ENCODE assay signal across 1 cellular context in the genomic region with DNA sequence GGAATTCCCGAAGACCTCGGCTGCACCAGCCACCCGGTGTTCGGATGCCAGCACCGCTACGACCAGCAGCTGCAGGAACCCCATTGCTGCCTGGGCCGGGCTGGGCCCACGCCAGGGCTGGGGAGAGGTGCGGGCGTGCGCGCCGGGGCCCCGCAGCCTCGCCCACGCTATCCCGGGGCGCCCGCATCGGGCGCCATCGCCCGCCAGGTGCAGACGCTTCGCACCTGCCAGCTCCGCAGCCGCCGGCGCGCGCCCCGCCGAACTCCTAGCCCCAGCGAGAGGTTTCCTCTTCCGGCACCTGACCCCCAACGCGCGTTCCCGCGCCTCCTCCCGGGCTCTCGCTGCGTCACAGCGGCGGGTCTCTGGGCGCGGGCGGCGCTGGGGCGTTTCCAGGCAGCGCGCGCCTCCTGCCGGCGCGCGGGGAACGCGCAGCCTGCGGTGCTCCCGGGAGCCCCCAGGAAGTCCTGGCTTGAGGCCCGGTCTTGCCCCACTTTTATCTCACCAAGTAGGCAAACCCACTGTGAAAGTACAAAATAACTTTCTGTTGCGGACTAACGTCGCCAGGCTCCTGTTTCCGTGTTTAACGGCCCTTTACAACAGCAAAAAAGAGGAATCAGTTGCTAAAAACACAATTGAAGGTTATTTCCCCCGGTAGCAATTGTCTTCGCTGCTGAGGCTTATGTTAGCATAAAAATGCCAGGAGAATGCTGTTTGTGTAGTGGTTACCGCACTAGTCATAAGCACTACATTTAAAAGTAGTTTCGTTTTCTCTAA.
TF ChIP-seq lines count a peak whose summit lies in the region.

A gene with protein sequence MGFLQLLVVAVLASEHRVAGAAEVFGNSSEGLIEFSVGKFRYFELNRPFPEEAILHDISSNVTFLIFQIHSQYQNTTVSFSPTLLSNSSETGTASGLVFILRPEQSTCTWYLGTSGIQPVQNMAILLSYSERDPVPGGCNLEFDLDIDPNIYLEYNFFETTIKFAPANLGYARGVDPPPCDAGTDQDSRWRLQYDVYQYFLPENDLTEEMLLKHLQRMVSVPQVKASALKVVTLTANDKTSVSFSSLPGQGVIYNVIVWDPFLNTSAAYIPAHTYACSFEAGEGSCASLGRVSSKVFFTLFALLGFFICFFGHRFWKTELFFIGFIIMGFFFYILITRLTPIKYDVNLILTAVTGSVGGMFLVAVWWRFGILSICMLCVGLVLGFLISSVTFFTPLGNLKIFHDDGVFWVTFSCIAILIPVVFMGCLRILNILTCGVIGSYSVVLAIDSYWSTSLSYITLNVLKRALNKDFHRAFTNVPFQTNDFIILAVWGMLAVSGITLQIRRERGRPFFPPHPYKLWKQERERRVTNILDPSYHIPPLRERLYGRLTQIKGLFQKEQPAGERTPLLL (minus strand): TSS at position 300 of the 774 bp plus-strand sequence. CDS start 216 bp downstream, at position 84.

TF ChIP-seq in K562, 482 proteins besides CTCF, POLR2A, EP300 and RAD21 (continued from another document and continues in another):
- TF ChIP-seq, protein P1, sequence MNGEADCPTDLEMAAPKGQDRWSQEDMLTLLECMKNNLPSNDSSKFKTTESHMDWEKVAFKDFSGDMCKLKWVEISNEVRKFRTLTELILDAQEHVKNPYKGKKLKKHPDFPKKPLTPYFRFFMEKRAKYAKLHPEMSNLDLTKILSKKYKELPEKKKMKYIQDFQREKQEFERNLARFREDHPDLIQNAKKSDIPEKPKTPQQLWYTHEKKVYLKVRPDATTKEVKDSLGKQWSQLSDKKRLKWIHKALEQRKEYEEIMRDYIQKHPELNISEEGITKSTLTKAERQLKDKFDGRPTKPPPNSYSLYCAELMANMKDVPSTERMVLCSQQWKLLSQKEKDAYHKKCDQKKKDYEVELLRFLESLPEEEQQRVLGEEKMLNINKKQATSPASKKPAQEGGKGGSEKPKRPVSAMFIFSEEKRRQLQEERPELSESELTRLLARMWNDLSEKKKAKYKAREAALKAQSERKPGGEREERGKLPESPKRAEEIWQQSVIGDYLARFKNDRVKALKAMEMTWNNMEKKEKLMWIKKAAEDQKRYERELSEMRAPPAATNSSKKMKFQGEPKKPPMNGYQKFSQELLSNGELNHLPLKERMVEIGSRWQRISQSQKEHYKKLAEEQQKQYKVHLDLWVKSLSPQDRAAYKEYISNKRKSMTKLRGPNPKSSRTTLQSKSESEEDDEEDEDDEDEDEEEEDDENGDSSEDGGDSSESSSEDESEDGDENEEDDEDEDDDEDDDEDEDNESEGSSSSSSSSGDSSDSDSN (IDR thresholded peaks at IDR 0.05; ENCODE audit: borderline replicate concordance in 1 of 2, low read depth in 2 of 2, low read length in 2 of 2), result no peak
- TF ChIP-seq ILF3 (IDR thresholded peaks at IDR 0.05; ENCODE audit: borderline replicate concordance), result no peak
- TF ChIP-seq THRAP3 (IDR thresholded peaks at IDR 0.05; ENCODE audit: borderline replicate concordance), result no peak
- TF ChIP-seq ZNF24 (IDR thresholded peaks at IDR 0.05), result 0 out of 2 replicates have a peak, but pooled peaks have one; percentile 55
- TF ChIP-seq KDM4B (IDR thresholded peaks at IDR 0.05; ENCODE audit: borderline replicate concordance in 2 of 2, low read depth in 1 of 2), result no peak
- no peak for TF ChIP-seq NFE2L1 (tag; IDR thresholded peaks at IDR 0.05; ENCODE audit: borderline replicate concordance, low read depth)
- no peak for TF ChIP-seq PPARD (CRISPR knock-in tag; IDR thresholded peaks at IDR 0.05)
- TF ChIP-seq, protein P2, sequence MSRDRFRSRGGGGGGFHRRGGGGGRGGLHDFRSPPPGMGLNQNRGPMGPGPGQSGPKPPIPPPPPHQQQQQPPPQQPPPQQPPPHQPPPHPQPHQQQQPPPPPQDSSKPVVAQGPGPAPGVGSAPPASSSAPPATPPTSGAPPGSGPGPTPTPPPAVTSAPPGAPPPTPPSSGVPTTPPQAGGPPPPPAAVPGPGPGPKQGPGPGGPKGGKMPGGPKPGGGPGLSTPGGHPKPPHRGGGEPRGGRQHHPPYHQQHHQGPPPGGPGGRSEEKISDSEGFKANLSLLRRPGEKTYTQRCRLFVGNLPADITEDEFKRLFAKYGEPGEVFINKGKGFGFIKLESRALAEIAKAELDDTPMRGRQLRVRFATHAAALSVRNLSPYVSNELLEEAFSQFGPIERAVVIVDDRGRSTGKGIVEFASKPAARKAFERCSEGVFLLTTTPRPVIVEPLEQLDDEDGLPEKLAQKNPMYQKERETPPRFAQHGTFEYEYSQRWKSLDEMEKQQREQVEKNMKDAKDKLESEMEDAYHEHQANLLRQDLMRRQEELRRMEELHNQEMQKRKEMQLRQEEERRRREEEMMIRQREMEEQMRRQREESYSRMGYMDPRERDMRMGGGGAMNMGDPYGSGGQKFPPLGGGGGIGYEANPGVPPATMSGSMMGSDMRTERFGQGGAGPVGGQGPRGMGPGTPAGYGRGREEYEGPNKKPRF (IDR thresholded peaks at IDR 0.05; ENCODE audit: low read depth, low read length), result no peak
- TF ChIP-seq CHD2 (IDR thresholded peaks at IDR 0.05; ENCODE audit: low read depth, low read length), result no peak
- peak; percentile 50; the same call in 1 of the 2 replicates for TF ChIP-seq STAG1 (CRISPR knock-in tag; IDR thresholded peaks at IDR 0.05; ENCODE audit: borderline replicate concordance)
- TF ChIP-seq GABPA (tag; conservative IDR thresholded peaks at IDR 0.05; ENCODE audit: low read depth), result peak; percentile 87
- TF ChIP-seq ESRRB (CRISPR knock-in tag; IDR thresholded peaks at IDR 0.05; ENCODE audit: borderline replicate concordance), result no peak
- TF ChIP-seq ZBTB8A (IDR thresholded peaks at IDR 0.05; ENCODE audit: partially characterized antibody), result no peak
- no peak for TF ChIP-seq ZNF551 (CRISPR knock-in tag; IDR thresholded peaks at IDR 0.05)
- TF ChIP-seq ZNF445 (CRISPR knock-in tag; IDR thresholded peaks at IDR 0.05; ENCODE audit: low read depth), result no peak
- peak; percentile 92 for TF ChIP-seq CXXC5 (CRISPR knock-in tag; IDR thresholded peaks at IDR 0.05)
- TF ChIP-seq, protein P3, sequence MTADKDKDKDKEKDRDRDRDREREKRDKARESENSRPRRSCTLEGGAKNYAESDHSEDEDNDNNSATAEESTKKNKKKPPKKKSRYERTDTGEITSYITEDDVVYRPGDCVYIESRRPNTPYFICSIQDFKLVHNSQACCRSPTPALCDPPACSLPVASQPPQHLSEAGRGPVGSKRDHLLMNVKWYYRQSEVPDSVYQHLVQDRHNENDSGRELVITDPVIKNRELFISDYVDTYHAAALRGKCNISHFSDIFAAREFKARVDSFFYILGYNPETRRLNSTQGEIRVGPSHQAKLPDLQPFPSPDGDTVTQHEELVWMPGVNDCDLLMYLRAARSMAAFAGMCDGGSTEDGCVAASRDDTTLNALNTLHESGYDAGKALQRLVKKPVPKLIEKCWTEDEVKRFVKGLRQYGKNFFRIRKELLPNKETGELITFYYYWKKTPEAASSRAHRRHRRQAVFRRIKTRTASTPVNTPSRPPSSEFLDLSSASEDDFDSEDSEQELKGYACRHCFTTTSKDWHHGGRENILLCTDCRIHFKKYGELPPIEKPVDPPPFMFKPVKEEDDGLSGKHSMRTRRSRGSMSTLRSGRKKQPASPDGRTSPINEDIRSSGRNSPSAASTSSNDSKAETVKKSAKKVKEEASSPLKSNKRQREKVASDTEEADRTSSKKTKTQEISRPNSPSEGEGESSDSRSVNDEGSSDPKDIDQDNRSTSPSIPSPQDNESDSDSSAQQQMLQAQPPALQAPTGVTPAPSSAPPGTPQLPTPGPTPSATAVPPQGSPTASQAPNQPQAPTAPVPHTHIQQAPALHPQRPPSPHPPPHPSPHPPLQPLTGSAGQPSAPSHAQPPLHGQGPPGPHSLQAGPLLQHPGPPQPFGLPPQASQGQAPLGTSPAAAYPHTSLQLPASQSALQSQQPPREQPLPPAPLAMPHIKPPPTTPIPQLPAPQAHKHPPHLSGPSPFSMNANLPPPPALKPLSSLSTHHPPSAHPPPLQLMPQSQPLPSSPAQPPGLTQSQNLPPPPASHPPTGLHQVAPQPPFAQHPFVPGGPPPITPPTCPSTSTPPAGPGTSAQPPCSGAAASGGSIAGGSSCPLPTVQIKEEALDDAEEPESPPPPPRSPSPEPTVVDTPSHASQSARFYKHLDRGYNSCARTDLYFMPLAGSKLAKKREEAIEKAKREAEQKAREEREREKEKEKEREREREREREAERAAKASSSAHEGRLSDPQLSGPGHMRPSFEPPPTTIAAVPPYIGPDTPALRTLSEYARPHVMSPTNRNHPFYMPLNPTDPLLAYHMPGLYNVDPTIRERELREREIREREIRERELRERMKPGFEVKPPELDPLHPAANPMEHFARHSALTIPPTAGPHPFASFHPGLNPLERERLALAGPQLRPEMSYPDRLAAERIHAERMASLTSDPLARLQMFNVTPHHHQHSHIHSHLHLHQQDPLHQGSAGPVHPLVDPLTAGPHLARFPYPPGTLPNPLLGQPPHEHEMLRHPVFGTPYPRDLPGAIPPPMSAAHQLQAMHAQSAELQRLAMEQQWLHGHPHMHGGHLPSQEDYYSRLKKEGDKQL (CRISPR knock-in tag; IDR thresholded peaks at IDR 0.05; ENCODE audit: borderline replicate concordance), result no peak
- TF ChIP-seq, protein P4, sequence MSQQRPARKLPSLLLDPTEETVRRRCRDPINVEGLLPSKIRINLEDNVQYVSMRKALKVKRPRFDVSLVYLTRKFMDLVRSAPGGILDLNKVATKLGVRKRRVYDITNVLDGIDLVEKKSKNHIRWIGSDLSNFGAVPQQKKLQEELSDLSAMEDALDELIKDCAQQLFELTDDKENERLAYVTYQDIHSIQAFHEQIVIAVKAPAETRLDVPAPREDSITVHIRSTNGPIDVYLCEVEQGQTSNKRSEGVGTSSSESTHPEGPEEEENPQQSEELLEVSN (IDR thresholded peaks at IDR 0.05; ENCODE audit: borderline replicate concordance in 1 of 2, extremely low read depth in 1 of 2, insufficient read depth in 1 of 2, insufficient read length in 1 of 2, low read depth in 1 of 2, low read length in 1 of 2, poor library complexity in 1 of 2, severe bottlenecking in 1 of 2), result peak; percentile 88 to 96
- TF ChIP-seq SMC3 (conservative IDR thresholded peaks at IDR 0.05; ENCODE audit: insufficient read depth, low read depth, low read length), result peak; percentile 85
- peak; percentile 71 for TF ChIP-seq ATF7 (IDR thresholded peaks at IDR 0.05)
- no peak for TF ChIP-seq PCBP2 (IDR thresholded peaks at IDR 0.05; ENCODE audit: low read depth, low read length, poor library complexity, severe bottlenecking)
- no peak for TF ChIP-seq FOXP1 (CRISPR knock-in tag; IDR thresholded peaks at IDR 0.05)
- no peak for TF ChIP-seq NR2C2 (CRISPR knock-in tag; IDR thresholded peaks at IDR 0.05)
- TF ChIP-seq NR2C2 (tag; IDR thresholded peaks at IDR 0.05), result peak; percentile 82
- TF ChIP-seq MTF1 (CRISPR knock-in tag; IDR thresholded peaks at IDR 0.05; ENCODE audit: borderline replicate concordance), result no peak
- TF ChIP-seq, protein P5, sequence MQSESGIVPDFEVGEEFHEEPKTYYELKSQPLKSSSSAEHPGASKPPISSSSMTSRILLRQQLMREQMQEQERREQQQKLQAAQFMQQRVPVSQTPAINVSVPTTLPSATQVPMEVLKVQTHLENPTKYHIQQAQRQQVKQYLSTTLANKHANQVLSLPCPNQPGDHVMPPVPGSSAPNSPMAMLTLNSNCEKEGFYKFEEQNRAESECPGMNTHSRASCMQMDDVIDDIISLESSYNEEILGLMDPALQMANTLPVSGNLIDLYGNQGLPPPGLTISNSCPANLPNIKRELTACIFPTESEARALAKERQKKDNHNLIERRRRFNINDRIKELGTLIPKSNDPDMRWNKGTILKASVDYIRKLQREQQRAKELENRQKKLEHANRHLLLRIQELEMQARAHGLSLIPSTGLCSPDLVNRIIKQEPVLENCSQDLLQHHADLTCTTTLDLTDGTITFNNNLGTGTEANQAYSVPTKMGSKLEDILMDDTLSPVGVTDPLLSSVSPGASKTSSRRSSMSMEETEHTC (IDR thresholded peaks at IDR 0.05), result 0 out of 2 replicates have a peak, but pooled peaks have one; percentile 32
- no peak for TF ChIP-seq ZNF699 (CRISPR knock-in tag; IDR thresholded peaks at IDR 0.05; ENCODE audit: insufficient replicate concordance)
- TF ChIP-seq ZNF717 (CRISPR knock-in tag; IDR thresholded peaks at IDR 0.05), result no peak
- TF ChIP-seq HDAC6 (IDR thresholded peaks at IDR 0.05; ENCODE audit: low read depth, low read length), result no peak
- TF ChIP-seq EWSR1 (IDR thresholded peaks at IDR 0.05; ENCODE audit: borderline replicate concordance, low read depth, partially characterized antibody), result no peak
- no peak for TF ChIP-seq ZNF57 (CRISPR knock-in tag; IDR thresholded peaks at IDR 0.05)
- no peak for TF ChIP-seq CBX5 (IDR thresholded peaks at IDR 0.05; ENCODE audit: borderline replicate concordance, low read depth)
- 0 out of 2 replicates have a peak, but pooled peaks have one; percentile 53 for TF ChIP-seq ETV1 (tag; conservative IDR thresholded peaks at IDR 0.05; ENCODE audit: low read depth)
- 0 out of 4 replicates have a peak, but pooled peaks of 1 of the 2 experiments have one; percentile 39 for TF ChIP-seq TEAD1 (CRISPR knock-in tag; IDR thresholded peaks at IDR 0.05)
- no peak for TF ChIP-seq ZFP30 (CRISPR knock-in tag; IDR thresholded peaks at IDR 0.05; ENCODE audit: borderline replicate concordance)
- peak; percentile 48; the same call in 1 of the 2 replicates for TF ChIP-seq MEF2D (tag; conservative IDR thresholded peaks at IDR 0.05; ENCODE audit: low read depth)
- TF ChIP-seq FOXJ3 (CRISPR knock-in tag; IDR thresholded peaks at IDR 0.05), result no peak
- TF ChIP-seq, protein P6, sequence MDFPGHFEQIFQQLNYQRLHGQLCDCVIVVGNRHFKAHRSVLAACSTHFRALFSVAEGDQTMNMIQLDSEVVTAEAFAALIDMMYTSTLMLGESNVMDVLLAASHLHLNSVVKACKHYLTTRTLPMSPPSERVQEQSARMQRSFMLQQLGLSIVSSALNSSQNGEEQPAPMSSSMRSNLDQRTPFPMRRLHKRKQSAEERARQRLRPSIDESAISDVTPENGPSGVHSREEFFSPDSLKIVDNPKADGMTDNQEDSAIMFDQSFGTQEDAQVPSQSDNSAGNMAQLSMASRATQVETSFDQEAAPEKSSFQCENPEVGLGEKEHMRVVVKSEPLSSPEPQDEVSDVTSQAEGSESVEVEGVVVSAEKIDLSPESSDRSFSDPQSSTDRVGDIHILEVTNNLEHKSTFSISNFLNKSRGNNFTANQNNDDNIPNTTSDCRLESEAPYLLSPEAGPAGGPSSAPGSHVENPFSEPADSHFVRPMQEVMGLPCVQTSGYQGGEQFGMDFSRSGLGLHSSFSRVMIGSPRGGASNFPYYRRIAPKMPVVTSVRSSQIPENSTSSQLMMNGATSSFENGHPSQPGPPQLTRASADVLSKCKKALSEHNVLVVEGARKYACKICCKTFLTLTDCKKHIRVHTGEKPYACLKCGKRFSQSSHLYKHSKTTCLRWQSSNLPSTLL (IDR thresholded peaks at IDR 0.05), result no peak
- TF ChIP-seq, protein P7, sequence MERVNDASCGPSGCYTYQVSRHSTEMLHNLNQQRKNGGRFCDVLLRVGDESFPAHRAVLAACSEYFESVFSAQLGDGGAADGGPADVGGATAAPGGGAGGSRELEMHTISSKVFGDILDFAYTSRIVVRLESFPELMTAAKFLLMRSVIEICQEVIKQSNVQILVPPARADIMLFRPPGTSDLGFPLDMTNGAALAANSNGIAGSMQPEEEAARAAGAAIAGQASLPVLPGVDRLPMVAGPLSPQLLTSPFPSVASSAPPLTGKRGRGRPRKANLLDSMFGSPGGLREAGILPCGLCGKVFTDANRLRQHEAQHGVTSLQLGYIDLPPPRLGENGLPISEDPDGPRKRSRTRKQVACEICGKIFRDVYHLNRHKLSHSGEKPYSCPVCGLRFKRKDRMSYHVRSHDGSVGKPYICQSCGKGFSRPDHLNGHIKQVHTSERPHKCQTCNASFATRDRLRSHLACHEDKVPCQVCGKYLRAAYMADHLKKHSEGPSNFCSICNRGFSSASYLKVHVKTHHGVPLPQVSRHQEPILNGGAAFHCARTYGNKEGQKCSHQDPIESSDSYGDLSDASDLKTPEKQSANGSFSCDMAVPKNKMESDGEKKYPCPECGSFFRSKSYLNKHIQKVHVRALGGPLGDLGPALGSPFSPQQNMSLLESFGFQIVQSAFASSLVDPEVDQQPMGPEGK (CRISPR knock-in tag; IDR thresholded peaks at IDR 0.05; ENCODE audit: borderline replicate concordance), result no peak
- TF ChIP-seq RBM25 (IDR thresholded peaks at IDR 0.05; ENCODE audit: low read depth, low read length, severe bottlenecking), result peak; percentile 56
- no peak for TF ChIP-seq FOXA1 (IDR thresholded peaks at IDR 0.05; ENCODE audit: borderline replicate concordance)
